10 cellular contexts compared by ENCODE assay signal in genomic region chr4:110533940-110534339, GRCh38. TPM values are rescaled to one million over a fixed set of nuclear protein-coding genes. Genes with fewer than 3 reads are reported as not detected.
DNase-seq lines count a peak whose midpoint lies in the region; ATAC-seq and TF ChIP-seq lines count a peak whose summit lies in the region.
"Had no signal": no experiment of that assay in that cellular context is flagged by ENCODE, and none has a peak within 500 bp of the region (broad histone marks: within the 10 kb centered on the region; RNA-seq: fewer than 3 reads in every experiment).

No MANE protein-coding gene starts in this region.

- H3K4me3 ChIP-seq in right cardiac atrium (ENCODE audit: low read length) = no peak overlapping the region
- no peak overlapping the region for H3K4me3 ChIP-seq in fibroblast of villous mesenchyme (ENCODE audit: low read depth, low read length)
- no peak overlapping the region for H3K4me3 ChIP-seq in esophagus muscularis mucosa

- intact Hi-C loops in right cardiac atrium (cut with DNase I) = no loop called here
- intact Hi-C loops in cardiac septum (cut with DNase I) = no loop called here
- intact Hi-C loops in esophagus muscularis mucosa (cut with DNase I) = no loop called here

- H3K4me1 ChIP-seq in right cardiac atrium (ENCODE audit: control insufficient read depth, insufficient read depth, low read length) (no peaks in the 10 kb centered on the region), esophagus muscularis mucosa (peaks cover 0 to 8% (median 0%) of the 10 kb centered on the region in 4 donors)

- no peak overlapping the region for H3K27ac ChIP-seq in right cardiac atrium (ENCODE audit: low read length)
- peak overlapping the region in 1 of 4 donors; percentile 55 for H3K27ac ChIP-seq in esophagus muscularis mucosa (replicated peaks in 1 of 4)

- H3K9me3 ChIP-seq in right cardiac atrium (ENCODE audit: control insufficient read depth, low read length) (no peaks in the 10 kb centered on the region), esophagus muscularis mucosa (peaks cover 0 to 6% (median 0%) of the 10 kb centered on the region in 4 donors)

- no peak for TF ChIP-seq POLR2A in esophagus muscularis mucosa (IDR thresholded peaks at IDR 0.05; ENCODE audit: low read depth)

- ATAC-seq in right cardiac atrium = peak; percentile 48 to 64
- no peak for ATAC-seq in GM21576 (IDR thresholded peaks at IDR 0.05; ENCODE audit: unreplicated experiment)
- no peak for ATAC-seq in GM19467 (IDR thresholded peaks at IDR 0.05; ENCODE audit: unreplicated experiment)
- ATAC-seq: stimulated activated naive CD8-positive, alpha-beta T cell treated with anti-CD3 and anti-CD28 coated beads, Interleukin-15, amount 100 ng/mL, for 72 hours had no signal

- DNase-seq in right cardiac atrium (no peak), cardiac septum (ENCODE audit: low spot score) (no peak), RKO (ENCODE audit: low spot score) (peak; percentile 86), fibroblast of villous mesenchyme (ENCODE audit: low read depth) (peak; percentile 96), esophagus muscularis mucosa (ENCODE audit: extremely low spot score) (no peak), NCI-H82 (lab: John Stamatoyannopoulos, UW) (no peak)
- DNase-seq: activated naive CD8-positive, alpha-beta T cell treated with anti-CD3 and anti-CD28 coated beads for 36 hours; stimulated activated naive CD8-positive, alpha-beta T cell treated with anti-CD3 and anti-CD28 coated beads, Interleukin-15, amount 100 ng/mL, for 72 hours had no signal

- TF ChIP-seq EP300 in esophagus muscularis mucosa (IDR thresholded peaks at IDR 0.05) = no peak

- H3K27me3 ChIP-seq in right cardiac atrium (ENCODE audit: control insufficient read depth, insufficient read depth) (no peaks in the 10 kb centered on the region), esophagus muscularis mucosa (no peaks in the 10 kb centered on the region)

- 60% methylated on average over 3 of the region's 3 CpGs for WGBS in right cardiac atrium
- WGBS in esophagus muscularis mucosa = 58% methylated on average over 3 of the region's 3 CpGs

- no peak for TF ChIP-seq CTCF in fibroblast of villous mesenchyme (IDR thresholded peaks at IDR 0.05; ENCODE audit: insufficient read depth, low read depth, low read length)
- no peak for TF ChIP-seq CTCF in esophagus muscularis mucosa (IDR thresholded peaks at IDR 0.05)

- H3K36me3 ChIP-seq in esophagus muscularis mucosa = no peaks in the 10 kb centered on the region

RNA-seq across cellular contexts. Expression of gene ENPEP, which starts 58.0 kb away (rescaled TPM):
- total RNA-seq in right cardiac atrium = 1 to 10 TPM; 2.5 to 6.8 (median 3.3) TPM
- polyA plus RNA-seq in right cardiac atrium = 2.6 TPM
- total RNA-seq in cardiac septum = 5.3 TPM
- total RNA-seq in fibroblast of villous mesenchyme = 0.32 and 0.43 TPM in 2 replicates
- 1 to 10 TPM; 4.3 to 5.4 (median 4.8) TPM for total RNA-seq in esophagus muscularis mucosa
- total RNA-seq: activated naive CD8-positive, alpha-beta T cell treated with anti-CD3 and anti-CD28 coated beads for 36 hours had no signal

Comparison
In these comparisons a context has a peak if more than half of its experiments do, and no peak if none do; other contexts are left out.
1. ATAC-seq: peak in right cardiac atrium (2 of 2); none in GM21576 (single experiment) and GM19467 (single experiment).
2. DNase-seq: peak in RKO (single experiment) and fibroblast of villous mesenchyme (single experiment); none in right cardiac atrium (0 of 3), cardiac septum (single experiment), esophagus muscularis mucosa (single experiment) and NCI-H82 (single experiment).